In genomic region chr13:100433475-100433874, GRCh38 we compare ENCODE assay signal across 22 cellular contexts.
DNase-seq lines count a peak whose midpoint lies in the region; ATAC-seq, FAIRE-seq and TF ChIP-seq lines count a peak whose summit lies in the region.
"Had no signal": no experiment of that assay in that cellular context is flagged by ENCODE, and none has a peak within 500 bp of the region (broad histone marks: within the 10 kb centered on the region; RNA-seq: fewer than 3 reads in every experiment).

No MANE protein-coding gene starts in this region.

- H3K36me3 ChIP-seq in body of pancreas (replicated peaks in 1 of 2; ENCODE audit: insufficient read depth in 1 of 2, low read depth in 2 of 2) = no peaks in the 10 kb centered on the region

- FAIRE-seq in H54 (lab: Jason Lieb, UNC) = peak; percentile 6
- FAIRE-seq: pancreas had no signal

- H3K4me1 Mint-ChIP-seq in T-helper 2 cell treated with Interferon-gamma antibody and Interleukin-4, amounts not matched to agents 5 μg/mL and 100 μg/mL, for 36 hours (ENCODE audit: low read depth) = peaks cover 35% of the 10 kb centered on the region
- H3K4me1 Mint-ChIP-seq: naive B cell; stimulated activated naive B cell treated with anti-CD40 and anti-IgM and Interleukin-4, amounts not matched to agents 10 μg/mL and 1 μg/mL and 100 μg/mL, for 72 hours had no signal

- ATAC-seq in GM19035 (IDR thresholded peaks at IDR 0.05; ENCODE audit: unreplicated experiment) = peak; percentile 29
- peak; percentile 59 for ATAC-seq in left colon
- no peak for ATAC-seq in HG03378 (IDR thresholded peaks at IDR 0.05; ENCODE audit: unreplicated experiment)
- ATAC-seq in body of pancreas = no peak
- ATAC-seq: activated T-cell treated with anti-CD3 and anti-CD28 coated beads, Interleukin-2, amount 50 U/mL, for 4 hours; pancreas; sciatic nerve; stimulated activated naive B cell treated with anti-CD40 and anti-IgM and Interleukin-4, amounts not matched to agents 10 μg/mL and 1 μg/mL and 100 μg/mL, for 72 hours had no signal

- peak overlapping the region; percentile 13 for H3K4me3 Mint-ChIP-seq in T-helper 2 cell treated with Interferon-gamma antibody and Interleukin-4, amounts not matched to agents 5 μg/mL and 100 μg/mL, for 36 hours
- H3K4me3 Mint-ChIP-seq: activated naive CD8-positive, alpha-beta T cell; activated T-cell treated with anti-CD3 and anti-CD28 coated beads, Interleukin-2, amount 50 U/mL, for 4 hours; endodermal cell; naive B cell; stimulated activated naive B cell treated with anti-CD40 and anti-IgM and Interleukin-4, amounts not matched to agents 10 μg/mL and 1 μg/mL and 100 μg/mL, for 72 hours had no signal

- peaks cover 9% of the 10 kb centered on the region for H3K9me3 Mint-ChIP-seq in T-helper 2 cell treated with Interferon-gamma antibody and Interleukin-4, amounts not matched to agents 5 μg/mL and 100 μg/mL, for 36 hours
- H3K9me3 Mint-ChIP-seq: endodermal cell had no signal

- H3K27me3 Mint-ChIP-seq in T-helper 2 cell treated with Interferon-gamma antibody and Interleukin-4, amounts not matched to agents 5 μg/mL and 100 μg/mL, for 36 hours (ENCODE audit: low read depth) = no peaks in the 10 kb centered on the region
- H3K27me3 Mint-ChIP-seq: activated naive CD8-positive, alpha-beta T cell; naive B cell; stimulated activated naive B cell treated with anti-CD40 and anti-IgM and Interleukin-4, amounts not matched to agents 10 μg/mL and 1 μg/mL and 100 μg/mL, for 72 hours had no signal

- no peak overlapping the region for H3K27ac ChIP-seq in body of pancreas
- H3K27ac ChIP-seq: pancreas, tibial artery, VCaP had no signal

- no peaks in the 10 kb centered on the region for H3K9me3 ChIP-seq in body of pancreas
- H3K9me3 ChIP-seq: pancreas, tibial artery had no signal

- H3K27me3 ChIP-seq in body of pancreas = no peaks in the 10 kb centered on the region
- H3K27me3 ChIP-seq: pancreas, tibial artery had no signal

- H3K36me3 Mint-ChIP-seq in T-helper 2 cell treated with Interferon-gamma antibody and Interleukin-4, amounts not matched to agents 5 μg/mL and 100 μg/mL, for 36 hours (ENCODE audit: low read depth) = peaks cover 4% of the 10 kb centered on the region

- TF ChIP-seq POLR2A in H54 (IDR thresholded peaks at IDR 0.05; ENCODE audit: low read depth, low read length) = no peak
- TF ChIP-seq POLR2A in body of pancreas (IDR thresholded peaks at IDR 0.05) = no peak

- H3K4me1 ChIP-seq in body of pancreas = no peaks in the 10 kb centered on the region
- H3K4me1 ChIP-seq: pancreas, tibial artery had no signal

- DNase-seq in H54 (ENCODE audit: insufficient read length, low spot score) = no peak
- no peak for DNase-seq in T-helper 2 cell treated with Interferon-gamma antibody and Interleukin-4, amounts not matched to agents 5 μg/mL and 100 μg/mL, for 36 hours (ENCODE audit: low spot score)
- no peak for DNase-seq in left colon
- DNase-seq in HuH-7.5 (ENCODE audit: low spot score) = no peak
- no peak for DNase-seq in body of pancreas
- DNase-seq in NCI-H1105 treated with DMSO at 0.1 percent for 48 hours (lab: John Stamatoyannopoulos, UW) = no peak
- DNase-seq: activated CD4-positive, alpha-beta T cell treated with anti-CD3 and anti-CD28 coated beads, Interleukin-2, amount 50 U/mL, for 4 hours; activated T-cell treated with anti-CD3 and anti-CD28 coated beads, Interleukin-2, amount 50 U/mL, for 4 hours; endodermal cell; Karpas-422; naive B cell; NCI-H1092 treated with DMSO at 0.1 percent for 48 hours; NCI-H2107; NCI-H510A treated with DMSO at 0.1 percent for 48 hours; pancreas; stimulated activated naive B cell treated with anti-CD40 and anti-IgM and Interleukin-4, amounts not matched to agents 10 μg/mL and 1 μg/mL and 100 μg/mL, for 72 hours; tibial artery had no signal

- intact Hi-C loops in left colon (cut with DNase I, micrococcal nuclease) (no loop called here), body of pancreas (cut with DNase I) (no loop called here)

- no peak overlapping the region for H3K4me3 ChIP-seq in body of pancreas
- H3K4me3 ChIP-seq: pancreas, tibial artery had no signal

- TF ChIP-seq CTCF in body of pancreas (IDR thresholded peaks at IDR 0.05) = no peak

- H3K27ac Mint-ChIP-seq in T-helper 2 cell treated with Interferon-gamma antibody and Interleukin-4, amounts not matched to agents 5 μg/mL and 100 μg/mL, for 36 hours = peak overlapping the region; percentile 41
- H3K27ac Mint-ChIP-seq: activated naive CD8-positive, alpha-beta T cell; endodermal cell; stimulated activated naive B cell treated with anti-CD40 and anti-IgM and Interleukin-4, amounts not matched to agents 10 μg/mL and 1 μg/mL and 100 μg/mL, for 72 hours had no signal

Comparison
In these comparisons a context has a peak if more than half of its experiments do, and no peak if none do; other contexts are left out.
1. ATAC-seq: peak in GM19035 (single experiment) and left colon (single experiment); none in HG03378 (single experiment) and body of pancreas (single experiment).